18 cellular contexts compared by ENCODE assay signal in the genomic region with DNA sequence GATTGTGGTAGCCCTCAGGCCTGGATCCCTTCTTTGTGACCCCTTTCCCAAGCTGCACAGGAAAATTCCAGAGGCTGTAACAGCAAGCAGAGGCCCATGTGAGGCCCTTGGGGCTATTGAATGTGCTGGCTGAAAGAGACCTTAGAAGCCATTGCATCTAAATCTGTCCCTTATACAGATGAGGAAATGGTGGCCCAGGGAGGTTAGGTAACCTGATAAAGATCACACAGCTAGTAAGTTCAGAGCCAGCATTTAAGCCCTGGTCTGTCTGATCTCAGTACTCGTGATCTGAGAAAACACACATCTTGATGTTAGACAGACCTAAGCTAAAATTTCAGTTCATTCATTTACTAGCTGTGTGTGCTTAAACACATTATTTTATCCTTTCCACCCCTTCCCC.
"Had no signal": no experiment of that assay in that cellular context is flagged by ENCODE, and none has a peak within 500 bp of the region (broad histone marks: within the 10 kb centered on the region; RNA-seq: fewer than 3 reads in every experiment).

No MANE protein-coding gene starts in this region.

- H3K36me3 Mint-ChIP-seq: naive thymus-derived CD8-positive, alpha-beta T cell had no signal

- DNase-seq: cortex of kidney; dorsolateral prefrontal cortex; effector CD8-positive, alpha-beta T cell; heart left ventricle; islet precursor cell; mammary epithelial cell; psoas muscle; retina; stimulated activated CD4-positive, alpha-beta T cell treated with anti-CD3 and anti-CD28 coated beads, Interleukin-15, amount 100 ng/mL, for 24 hours; stimulated activated CD4-positive, alpha-beta T cell treated with anti-CD3 and anti-CD28 coated beads, Interleukin-1b, Interleukin-23, amount 100 ng/mL, for 48 hours; stimulated activated CD4-positive, alpha-beta T cell treated with anti-CD3 and anti-CD28 coated beads, Interleukin-4, amount 100 ng/mL, for 4 hours; stimulated activated naive B cell treated with anti-CD40 and anti-IgM and Interleukin-4, amounts not matched to agents 10 μg/mL and 1 μg/mL and 100 μg/mL, for 72 hours; stimulated activated naive CD8-positive, alpha-beta T cell treated with anti-CD3 and anti-CD28 coated beads, Interleukin-15, amount 100 ng/mL, for 72 hours; testis had no signal

- H3K4me1 ChIP-seq: heart left ventricle, psoas muscle, testis, tibial nerve had no signal

- H3K27ac ChIP-seq: dorsolateral prefrontal cortex, heart left ventricle, neutrophil, psoas muscle, testis, tibial nerve had no signal

- H3K4me3 ChIP-seq: dorsolateral prefrontal cortex, heart left ventricle, psoas muscle, spleen, testis, tibial nerve had no signal

- H3K9me3 Mint-ChIP-seq: naive thymus-derived CD8-positive, alpha-beta T cell; stimulated activated naive B cell treated with anti-CD40 and anti-IgM and Interleukin-4, amounts not matched to agents 10 μg/mL and 1 μg/mL and 100 μg/mL, for 72 hours; stimulated activated naive CD8-positive, alpha-beta T cell treated with anti-CD3 and anti-CD28 coated beads, Interleukin-15, amount 100 ng/mL, for 72 hours had no signal

- H3K4me1 Mint-ChIP-seq: stimulated activated naive B cell treated with anti-CD40 and anti-IgM and Interleukin-4, amounts not matched to agents 10 μg/mL and 1 μg/mL and 100 μg/mL, for 72 hours; stimulated activated naive CD8-positive, alpha-beta T cell treated with anti-CD3 and anti-CD28 coated beads, Interleukin-15, amount 100 ng/mL, for 72 hours had no signal

- H3K27ac Mint-ChIP-seq: stimulated activated naive B cell treated with anti-CD40 and anti-IgM and Interleukin-4, amounts not matched to agents 10 μg/mL and 1 μg/mL and 100 μg/mL, for 72 hours had no signal

- H3K36me3 ChIP-seq: heart left ventricle, neutrophil, spleen, tibial nerve had no signal

- H3K4me3 Mint-ChIP-seq: stimulated activated naive B cell treated with anti-CD40 and anti-IgM and Interleukin-4, amounts not matched to agents 10 μg/mL and 1 μg/mL and 100 μg/mL, for 72 hours; stimulated activated naive CD8-positive, alpha-beta T cell treated with anti-CD3 and anti-CD28 coated beads, Interleukin-15, amount 100 ng/mL, for 72 hours had no signal

- H3K9me3 ChIP-seq: heart left ventricle, neutrophil, psoas muscle, spleen, testis, tibial nerve had no signal

- H3K27me3 ChIP-seq: dorsolateral prefrontal cortex, neutrophil, testis, tibial nerve had no signal
